ENCODE assay signal across 8 cellular contexts in the genomic region with DNA sequence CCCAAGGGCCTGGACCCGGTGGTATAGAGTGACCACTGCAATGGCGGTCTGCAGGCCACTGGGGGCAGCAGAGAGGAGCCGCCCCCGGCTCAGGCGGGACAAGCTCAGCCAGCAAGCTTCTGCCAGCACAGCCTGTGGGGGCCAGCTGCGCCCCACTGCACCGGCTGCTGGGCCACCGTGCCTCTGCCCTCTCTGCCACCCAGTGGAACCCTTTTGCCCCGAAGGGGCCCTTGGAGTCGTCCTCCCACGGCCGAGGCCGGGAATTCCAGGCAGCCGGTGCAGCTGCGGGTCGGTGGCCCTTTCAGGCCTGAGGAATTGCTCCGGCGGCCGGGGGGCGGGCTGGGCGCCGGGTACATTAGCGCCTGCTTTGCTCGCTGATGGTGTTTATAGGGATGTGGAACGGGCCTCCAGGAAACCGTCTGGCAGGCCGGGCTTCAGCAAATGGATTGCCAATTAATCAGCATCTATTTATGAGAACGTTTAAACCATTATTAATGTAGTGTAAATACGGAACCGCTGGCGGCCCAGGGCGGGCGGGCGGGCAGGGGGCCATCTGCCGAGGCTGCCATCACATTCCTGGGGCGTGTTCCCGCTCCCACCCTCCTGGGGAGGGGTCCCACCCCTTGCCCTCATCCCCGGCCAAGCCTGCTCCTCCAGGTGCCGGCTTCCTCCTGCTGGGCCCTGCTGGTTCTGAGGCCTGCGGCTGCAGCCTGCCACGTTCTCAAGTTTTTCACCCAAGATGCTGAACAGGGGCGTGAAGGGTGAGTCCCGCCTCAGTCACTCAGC.
A peak's percentile ranks its signal among the peaks of the same experiment; 100 is the strongest.
DNase-seq lines count a peak whose midpoint lies in the region; TF ChIP-seq lines count a peak whose summit lies in the region.

No MANE protein-coding gene starts in this region.

- no peaks in the 10 kb centered on the region for H3K9me3 ChIP-seq in suprapubic skin

- H3K27me3 ChIP-seq in suprapubic skin = peaks cover 57% of the 10 kb centered on the region

- no peaks in the 10 kb centered on the region for H3K36me3 ChIP-seq in suprapubic skin

- TF ChIP-seq CTCF in GM10248 (IDR thresholded peaks at IDR 0.05; ENCODE audit: control extremely low read depth, extremely low read depth, low read depth, missing control alignments) = peak; percentile 48
- TF ChIP-seq CTCF in epithelial cell of proximal tubule (conservative IDR thresholded peaks at IDR 0.05; ENCODE audit: low read depth, low read length) = peak; percentile 80
- TF ChIP-seq CTCF in suprapubic skin (IDR thresholded peaks at IDR 0.05) = peak in 1 of 2 donors; percentile 81

- CTCF ChIA-PET in GM10248 (lab: Yijun Ruan, JAX) = interaction anchor here (0.7 to 1.0 kb wide), 3 partner anchors 10 to 19 kb away, joined by 3 to 6 read pairs (median 4); no protein-coding TSS in a partner anchor

- peaks cover 9% of the 10 kb centered on the region for H3K4me1 ChIP-seq in suprapubic skin

- WGBS in suprapubic skin = 5% methylated on average over 30 of the region's 43 CpGs

- no peak overlapping the region for H3K27ac ChIP-seq in suprapubic skin

- POLR2A ChIA-PET in GM10248 (lab: Yijun Ruan, JAX) = no interaction called here

- in situ Hi-C loops in KBM-7 (cut with MboI; ENCODE audit: low pct_unique_long_range_greater_than_20kb, low sequenced_read_pairs) = no loop called here

- TF ChIP-seq EP300 in suprapubic skin (IDR thresholded peaks at IDR 0.05) = no peak

- H3K4me3 ChIP-seq in epithelial cell of proximal tubule (ENCODE audit: low read depth, low read length) (peak overlapping the region; percentile 34), suprapubic skin (peak overlapping the region; percentile 36)

- DNase-seq in GM10248 (ENCODE audit: extremely low spot score) (peak; percentile 72), KBM-7 (peak; percentile 25), epithelial cell of proximal tubule (ENCODE audit: low read depth) (no peak), mucosa of gallbladder (ENCODE audit: low spot score) (peak; percentile 40), suprapubic skin (ENCODE audit: low spot score in 2 of 2) (peak; percentile 52 to 76), activated gamma-delta T cell (lab: John Stamatoyannopoulos, UW) (no peak), occipital lobe (lab: John Stamatoyannopoulos, UW) (no peak)
- peak; percentile 13 to 28 for DNase-seq in activated CD4-positive, alpha-beta T cell treated with anti-CD3 and anti-CD28 coated beads for 24 hours (ENCODE audit: low read depth in 2 of 2)

- no peak for TF ChIP-seq POLR2A in suprapubic skin (IDR thresholded peaks at IDR 0.05)

Comparison
In these comparisons a context has a peak if more than half of its experiments do, and no peak if none do; other contexts are left out.
1. DNase-seq: peak in GM10248 (single experiment), KBM-7 (single experiment), activated CD4-positive, alpha-beta T cell treated with anti-CD3 and anti-CD28 coated beads for 24 hours (2 of 2), mucosa of gallbladder (single experiment) and suprapubic skin (2 of 2); none in epithelial cell of proximal tubule (single experiment), activated gamma-delta T cell (single experiment) and occipital lobe (single experiment).